ENCODE assay signal across 8 cellular contexts in the genomic region with DNA sequence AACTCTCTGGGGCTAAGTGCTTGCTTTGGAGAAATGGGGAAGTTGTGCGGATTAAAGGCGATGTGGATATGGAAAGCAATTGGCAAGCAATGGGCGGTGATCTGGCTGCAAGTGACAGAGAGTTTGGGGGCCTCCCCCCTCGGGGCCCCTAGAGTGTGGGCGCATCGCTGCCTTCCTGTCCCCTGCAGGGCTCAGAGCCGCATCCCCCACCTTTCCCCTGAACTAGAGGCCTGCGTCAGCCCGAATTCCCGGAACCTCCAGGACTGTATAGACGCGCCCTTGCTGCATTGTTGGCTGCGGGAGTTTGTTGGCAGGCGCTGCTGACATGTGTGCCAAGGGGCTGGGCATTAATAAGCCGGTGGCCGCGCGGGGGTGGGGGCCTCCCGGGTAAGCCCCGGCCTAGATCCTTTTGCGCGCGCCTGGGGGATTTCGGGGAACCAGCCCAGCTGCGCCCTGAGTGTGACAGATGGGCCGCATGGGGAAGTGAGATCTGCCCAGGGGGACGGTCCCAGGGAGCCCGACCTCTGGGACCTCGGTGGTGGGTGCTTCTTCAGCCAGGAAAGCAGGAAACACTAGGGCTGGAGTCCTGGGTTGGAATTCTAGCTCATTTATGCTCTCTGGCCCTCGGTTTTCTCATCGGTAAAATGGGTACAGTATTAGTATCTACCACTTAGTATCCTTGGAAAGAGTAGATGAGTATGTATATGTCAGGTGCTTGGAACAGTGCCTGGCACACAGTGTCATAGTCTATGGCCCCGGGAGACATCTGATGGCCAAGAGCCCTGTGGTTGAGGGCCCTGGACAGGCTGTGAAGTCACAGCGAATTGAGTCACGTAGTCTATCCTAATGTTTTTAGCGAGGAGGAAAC. TPM values are rescaled to one million over a fixed set of nuclear protein-coding genes. Genes with fewer than 3 reads are reported as not detected.
DNase-seq lines count a peak whose midpoint lies in the region; ATAC-seq and TF ChIP-seq lines count a peak whose summit lies in the region.

No MANE protein-coding gene starts in this region.

- peak overlapping the region; percentile 95 for H3K27ac Mint-ChIP-seq in activated naive CD8-positive, alpha-beta T cell
- H3K27ac Mint-ChIP-seq in glutamatergic neuron (ENCODE audit: unreplicated experiment) (peak overlapping the region; percentile 94), osteocyte (ENCODE audit: unreplicated experiment) (peak overlapping the region; percentile 77)

- no peaks in the 10 kb centered on the region for H3K27me3 Mint-ChIP-seq in activated naive CD8-positive, alpha-beta T cell
- peaks cover 10% of the 10 kb centered on the region for H3K27me3 Mint-ChIP-seq in glutamatergic neuron (ENCODE audit: unreplicated experiment)
- no peaks in the 10 kb centered on the region for H3K27me3 Mint-ChIP-seq in osteocyte (ENCODE audit: unreplicated experiment)

- peak in 3 of 4 donors; percentile 11 to 65 (median 50) for TF ChIP-seq EP300 in upper lobe of left lung (IDR thresholded peaks at IDR 0.05)

- CTCF ChIA-PET in BJ (lab: Yijun Ruan, JAX), result interaction anchor here (0.5 to 1.8 kb wide), 6 partner anchors 9 to 126 kb away, joined by 3 to 12 read pairs (median 5); partner anchors contain the start of gene POLR3E

- peaks cover 3% of the 10 kb centered on the region for H3K36me3 Mint-ChIP-seq in activated naive CD8-positive, alpha-beta T cell
- H3K36me3 Mint-ChIP-seq in glutamatergic neuron (ENCODE audit: unreplicated experiment), result peaks cover 5% of the 10 kb centered on the region
- H3K36me3 Mint-ChIP-seq in osteocyte (ENCODE audit: unreplicated experiment), result no peaks in the 10 kb centered on the region

- H3K27ac ChIP-seq in HUES6 (ENCODE audit: low read depth, low read length) (no peak overlapping the region), SJCRH30 (peak overlapping the region; percentile 79), upper lobe of left lung (peak overlapping the region; percentile 83 to 95 (median 90))

- DNase-seq in BJ (ENCODE audit: low read depth) (no peak), SJCRH30 (peak; percentile 65 to 68), glutamatergic neuron (peak; percentile 61), osteocyte (ENCODE audit: extremely low spot score, unreplicated experiment) (peak; percentile 85), upper lobe of left lung (peak; percentile 82 to 92)

- H3K4me3 ChIP-seq in BJ (ENCODE audit: low read depth, low read length) (peak overlapping the region; percentile 73), HUES6 (ENCODE audit: low read depth, low read length) (peak overlapping the region; percentile 91), SJCRH30 (peak overlapping the region; percentile 93), upper lobe of left lung (peak overlapping the region; percentile 92 to 98 (median 94))

- TF ChIP-seq POLR2A in upper lobe of left lung (IDR thresholded peaks at IDR 0.05), result no peak

- H3K36me3 ChIP-seq in BJ (ENCODE audit: control insufficient read depth, insufficient read depth, low read length) (no peaks in the 10 kb centered on the region), HUES6 (ENCODE audit: control insufficient read depth, insufficient read depth, low read length) (no peaks in the 10 kb centered on the region), SJCRH30 (peaks cover 8% of the 10 kb centered on the region; the same call in 1 of the 2 replicates), upper lobe of left lung (peaks cover 0 to 3% (median 0%) of the 10 kb centered on the region in 4 donors)

- H3K27me3 ChIP-seq in BJ (ENCODE audit: control insufficient read depth, insufficient read depth, low read length), result no peaks in the 10 kb centered on the region
- H3K27me3 ChIP-seq in HUES6 (ENCODE audit: control insufficient read depth, insufficient read depth, low read length), result no peaks in the 10 kb centered on the region
- H3K27me3 ChIP-seq in SJCRH30, result no peaks in the 10 kb centered on the region
- H3K27me3 ChIP-seq in upper lobe of left lung, result no peaks in the 10 kb centered on the region

- H3K9me3 ChIP-seq in HUES6 (ENCODE audit: control insufficient read depth, insufficient read depth, low read depth, low read length) (peaks cover 5% of the 10 kb centered on the region; the same call in 1 of the 2 replicates), SJCRH30 (replicated peaks) (no peaks in the 10 kb centered on the region), upper lobe of left lung (no peaks in the 10 kb centered on the region)

- H3K9ac ChIP-seq in HUES6 (ENCODE audit: low read length), result peak overlapping the region; percentile 86

- peaks cover 44% of the 10 kb centered on the region for H3K4me1 Mint-ChIP-seq in activated naive CD8-positive, alpha-beta T cell (ENCODE audit: low read depth)
- H3K4me1 Mint-ChIP-seq in glutamatergic neuron (ENCODE audit: low read depth, unreplicated experiment), result peaks cover 10% of the 10 kb centered on the region
- peaks cover 37% of the 10 kb centered on the region for H3K4me1 Mint-ChIP-seq in osteocyte (ENCODE audit: unreplicated experiment)

- 7 to 9% methylated on average over 23 to 31 of the region's 35 CpGs for WGBS in upper lobe of left lung, 2 donors

- POLR2A ChIA-PET in BJ (lab: Charles Lee), result no interaction called here

- TF ChIP-seq CTCF in BJ (IDR thresholded peaks at IDR 0.05; ENCODE audit: insufficient read depth, low read depth, low read length), result no peak
- TF ChIP-seq CTCF in glutamatergic neuron (IDR thresholded peaks at IDR 0.05; ENCODE audit: partially characterized antibody, unreplicated experiment), result no peak
- TF ChIP-seq CTCF in osteocyte (IDR thresholded peaks at IDR 0.05), result no peak
- TF ChIP-seq CTCF in upper lobe of left lung (IDR thresholded peaks at IDR 0.05), result no peak

- H3K4me3 Mint-ChIP-seq in activated naive CD8-positive, alpha-beta T cell, result peak overlapping the region; percentile 98
- H3K4me3 Mint-ChIP-seq in glutamatergic neuron (ENCODE audit: unreplicated experiment) (peak overlapping the region; percentile 96), osteocyte (ENCODE audit: unreplicated experiment) (peak overlapping the region; percentile 91)

- H3K9me3 Mint-ChIP-seq in activated naive CD8-positive, alpha-beta T cell (ENCODE audit: low read depth), result no peaks in the 10 kb centered on the region
- H3K9me3 Mint-ChIP-seq in glutamatergic neuron (ENCODE audit: unreplicated experiment) (peaks cover 9% of the 10 kb centered on the region), osteocyte (ENCODE audit: unreplicated experiment) (no peaks in the 10 kb centered on the region)

- ATAC-seq in GM19438 (IDR thresholded peaks at IDR 0.05; ENCODE audit: low read depth, unreplicated experiment), result peak; percentile 33
- peak; percentile 73 to 80 for ATAC-seq in upper lobe of left lung (ENCODE audit: low FRiP score in 2 of 2)

- H3K4me1 ChIP-seq in HUES6 (ENCODE audit: control insufficient read depth, insufficient read depth, low read length) (peaks cover 14% of the 10 kb centered on the region; the same call in 1 of the 2 replicates), SJCRH30 (peaks cover 9% of the 10 kb centered on the region), upper lobe of left lung (peaks cover 23 to 48% (median 30%) of the 10 kb centered on the region in 4 donors)

RNA-seq across cellular contexts. Expression of gene EEF2K, which starts 1.0 kb away (rescaled TPM):
- polyA plus RNA-seq in BJ (2011; rRNA removed), result 8.7 and 10.9 TPM in 2 replicates
- 16.1 and 25.7 TPM in 2 replicates for polyA minus RNA-seq in BJ (2011; rRNA and poly(A)+ RNA removed)
- total RNA-seq in SJCRH30 (2014; rRNA removed; shearing (Covaris generic)), result 22.0 and 23.0 TPM in 2 replicates
- total RNA-seq in glutamatergic neuron (ENCODE audit: unreplicated experiment) (40.2 TPM), osteocyte (23.8 and 26.8 TPM in 2 replicates), upper lobe of left lung (10 to 100 TPM; 16.9 to 48.2 (median 29.2) TPM)

RNA-seq across cellular contexts. Expression of gene SDR42E2, which starts 44.8 kb away (rescaled TPM):
- polyA plus RNA-seq in BJ (2011; rRNA removed), result not detected in 2 replicates
- not detected in 2 replicates for polyA minus RNA-seq in BJ (2011; rRNA and poly(A)+ RNA removed)
- total RNA-seq in SJCRH30 (2014; rRNA removed; shearing (Covaris generic)), result not detected in 2 replicates
- total RNA-seq in glutamatergic neuron (ENCODE audit: unreplicated experiment), result not detected
- total RNA-seq in osteocyte, result 0.13 TPM in 1 of 2 replicates, not detected in the other
- under 1 TPM in 3 of 6 donors, not detected in 3; 0.17 to 0.59 (median 0.22) TPM for total RNA-seq in upper lobe of left lung
